27 cellular contexts compared by ENCODE assay signal in genomic region chr14:61077437-61077836, GRCh38.
"Had no signal": no experiment of that assay in that cellular context is flagged by ENCODE, and none has a peak within 500 bp of the region (broad histone marks: within the 10 kb centered on the region; RNA-seq: fewer than 3 reads in every experiment).

No MANE protein-coding gene starts in this region.

- H3K4me1 Mint-ChIP-seq: activated CD4-positive, alpha-beta T cell treated with anti-CD3 and anti-CD28 coated beads, Interleukin-2, amount 10 ng/mL, durations not matched to agents 24 days and 14 days; activated CD8-positive, alpha-beta memory T cell treated with anti-CD3 and anti-CD28 coated beads, Interleukin-2, amount 10 ng/mL, durations not matched to agents 7 days and 5 days; activated naive CD8-positive, alpha-beta T cell treated with anti-CD3 and anti-CD28 coated beads, Interleukin-2, amount 50 U/mL, for 24 hours had no signal

- FAIRE-seq: K562, TTC549 had no signal

- H3K27me3 ChIP-seq: ascending aorta, body of pancreas, cardiac muscle cell, SJCRH30 had no signal

- H3K4me3 ChIP-seq: ascending aorta, body of pancreas, cardiac muscle cell, K562, SJCRH30 had no signal

- H3K27ac Mint-ChIP-seq: activated B cell treated with CpG ODN at 0.5 μM for 24 hours; activated CD4-positive, alpha-beta T cell treated with anti-CD3 and anti-CD28 coated beads, Interleukin-2, amount 10 ng/mL, durations not matched to agents 24 days and 14 days; activated CD8-positive, alpha-beta memory T cell treated with anti-CD3 and anti-CD28 coated beads, Interleukin-2, amount 10 ng/mL, durations not matched to agents 7 days and 5 days; activated naive CD4-positive, alpha-beta T cell treated with anti-CD3 and anti-CD28 coated beads, Interleukin-2, amount 50 U/mL, for 72 hours; activated naive CD8-positive, alpha-beta T cell treated with anti-CD3 and anti-CD28 coated beads, Interleukin-2, amount 50 U/mL, for 24 hours had no signal

- H3K4me1 ChIP-seq: ascending aorta, body of pancreas had no signal

- H3K36me3 ChIP-seq: ascending aorta, cardiac muscle cell had no signal

- H3K9me3 Mint-ChIP-seq: activated B cell treated with CpG ODN at 0.5 μM for 24 hours; activated naive CD4-positive, alpha-beta T cell treated with anti-CD3 and anti-CD28 coated beads, Interleukin-2, amount 50 U/mL, for 72 hours; activated naive CD8-positive, alpha-beta T cell treated with anti-CD3 and anti-CD28 coated beads, Interleukin-2, amount 50 U/mL, for 24 hours; activated T-cell treated with anti-CD3 and anti-CD28 coated beads, Interleukin-2, amount 50 U/mL, for 4 hours had no signal

- H3K4me3 Mint-ChIP-seq: activated B cell treated with CpG ODN at 0.5 μM for 24 hours; activated CD4-positive, alpha-beta T cell treated with anti-CD3 and anti-CD28 coated beads, Interleukin-2, amount 10 ng/mL, durations not matched to agents 24 days and 14 days; activated CD8-positive, alpha-beta memory T cell treated with anti-CD3 and anti-CD28 coated beads, Interleukin-2, amount 10 ng/mL, durations not matched to agents 7 days and 5 days; activated naive CD8-positive, alpha-beta T cell treated with anti-CD3 and anti-CD28 coated beads, Interleukin-2, amount 50 U/mL, for 24 hours; activated T-cell treated with anti-CD3 and anti-CD28 coated beads, Interleukin-2, amount 50 U/mL, for 4 hours had no signal

- DNase-seq: activated B cell treated with CpG ODN at 0.5 μM for 24 hours; activated CD4-positive, alpha-beta T cell treated with anti-CD3 and anti-CD28 coated beads for 1 hour; activated CD4-positive, alpha-beta T cell treated with anti-CD3 and anti-CD28 coated beads, Interleukin-2, amount 10 ng/mL, durations not matched to agents 24 days and 14 days; activated CD4-positive, alpha-beta T cell treated with anti-CD3 and anti-CD28 coated beads, Interleukin-2, amount 50 U/mL, for 48 hours; activated CD8-positive, alpha-beta memory T cell treated with anti-CD3 and anti-CD28 coated beads, Interleukin-2, amount 10 ng/mL, durations not matched to agents 7 days and 5 days; activated effector memory CD4-positive, alpha-beta T cell treated with anti-CD3 and anti-CD28 coated beads, Interleukin-2, amount 50 U/mL, for 16 hours; activated naive CD4-positive, alpha-beta T cell treated with Interleukin-2 at 50 U/mL for 16 hours; activated naive CD8-positive, alpha-beta T cell treated with anti-CD3 and anti-CD28 coated beads, Interleukin-2, amount 50 U/mL, for 24 hours; activated T-cell treated with anti-CD3 and anti-CD28 coated beads, Interleukin-2, amount 50 U/mL, for 4 hours; amniotic stem cell; body of pancreas; Kasumi-1; NCI-H1048; NCI-H146; NCI-H187 treated with DMSO at 0.1 percent for 48 hours; NCI-H2081 treated with DMSO at 0.1 percent for 48 hours; NCI-H446; SJCRH30; T-helper 2 cell; T1000 had no signal

- H3K27ac ChIP-seq: body of pancreas, cardiac muscle cell, SJCRH30 had no signal

- H3K9me3 ChIP-seq: ascending aorta, body of pancreas, SJCRH30 had no signal

- H3K27me3 Mint-ChIP-seq: activated B cell treated with CpG ODN at 0.5 μM for 24 hours; activated CD4-positive, alpha-beta T cell treated with anti-CD3 and anti-CD28 coated beads, Interleukin-2, amount 10 ng/mL, durations not matched to agents 24 days and 14 days; activated CD8-positive, alpha-beta memory T cell treated with anti-CD3 and anti-CD28 coated beads, Interleukin-2, amount 10 ng/mL, durations not matched to agents 7 days and 5 days; activated naive CD8-positive, alpha-beta T cell treated with anti-CD3 and anti-CD28 coated beads, Interleukin-2, amount 50 U/mL, for 24 hours had no signal

- ATAC-seq: activated CD8-positive, alpha-beta memory T cell treated with anti-CD3 and anti-CD28 coated beads, Interleukin-2, amount 10 ng/mL, durations not matched to agents 7 days and 5 days; activated naive CD4-positive, alpha-beta T cell treated with anti-CD3 and anti-CD28 coated beads, Interleukin-2, amount 50 U/mL, for 72 hours; activated naive CD8-positive, alpha-beta T cell treated with anti-CD3 and anti-CD28 coated beads, Interleukin-2, amount 50 U/mL, for 24 hours; activated T-cell treated with anti-CD3 and anti-CD28 coated beads, Interleukin-2, amount 50 U/mL, for 4 hours; body of pancreas; K562; Right ventricle myocardium inferior; SK-N-SH treated with all-trans-retinoic acid at 6 μM for 48 hours had no signal

- H3K36me3 Mint-ChIP-seq: activated naive CD4-positive, alpha-beta T cell treated with anti-CD3 and anti-CD28 coated beads, Interleukin-2, amount 50 U/mL, for 72 hours had no signal
